In the genomic region with DNA sequence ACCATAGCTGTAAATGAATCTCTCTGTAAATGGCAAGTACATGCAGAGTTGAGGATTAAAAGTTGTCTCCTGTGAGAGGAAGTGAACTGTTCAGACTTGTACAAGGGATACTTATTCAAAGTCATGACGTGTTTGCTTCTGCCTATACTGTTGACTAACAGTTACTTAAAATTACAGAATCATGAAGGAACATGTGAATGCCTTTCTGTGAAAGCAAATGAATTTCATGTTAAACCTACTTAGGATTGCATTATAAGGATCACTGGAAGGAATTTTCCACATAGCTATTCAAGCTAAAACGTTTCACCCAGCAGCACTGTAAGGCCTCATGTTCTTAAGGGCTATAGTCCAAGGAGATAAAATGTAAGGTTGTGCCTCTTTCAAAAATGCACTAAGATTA, we compare ENCODE assay signal across 18 cellular contexts.
DNase-seq lines count a peak whose midpoint lies in the region; ATAC-seq and TF ChIP-seq lines count a peak whose summit lies in the region.
"Had no signal": no experiment of that assay in that cellular context is flagged by ENCODE, and none has a peak within 500 bp of the region (broad histone marks: within the 10 kb centered on the region; RNA-seq: fewer than 3 reads in every experiment).

No MANE protein-coding gene starts in this region.

- H3K4me3 ChIP-seq in breast epithelium: no peak overlapping the region
- no peak overlapping the region for H3K4me3 ChIP-seq in urinary bladder (ENCODE audit: low read depth, low read length)

- peaks cover 0 to 3% of the 10 kb centered on the region in 2 donors for H3K4me1 ChIP-seq in breast epithelium
- peaks cover 61% of the 10 kb centered on the region for H3K4me1 ChIP-seq in foreskin keratinocyte
- H3K4me1 ChIP-seq in urinary bladder (ENCODE audit: insufficient read depth): no peaks in the 10 kb centered on the region

- TF ChIP-seq POLR2A in breast epithelium (IDR thresholded peaks at IDR 0.05): no peak

- CTCF ChIA-PET in MCF 10A (lab: Yijun Ruan, JAX): interaction anchor here (0.6 to 1.8 kb wide), 4 partner anchors 12 to 363 kb away, joined by 4 to 8 read pairs (median 5); no protein-coding TSS in a partner anchor
- CTCF ChIA-PET in GM10248 (lab: Yijun Ruan, JAX): no interaction called here

- H3K36me3 Mint-ChIP-seq in MCF 10A (ENCODE audit: insufficient read depth, unreplicated experiment): peaks cover 69% of the 10 kb centered on the region
- H3K36me3 Mint-ChIP-seq in brain: peaks cover 33% of the 10 kb centered on the region
- H3K36me3 Mint-ChIP-seq: activated naive CD8-positive, alpha-beta T cell; CD8-positive, alpha-beta T cell; naive thymus-derived CD8-positive, alpha-beta T cell had no signal

- intact Hi-C loops in MCF 10A (cut with micrococcal nuclease): no loop called here
- intact Hi-C loops in breast epithelium (cut with DNase I; ENCODE audit: low total_unique reads): no loop called here

- no peak for TF ChIP-seq CTCF in MCF 10A (IDR thresholded peaks at IDR 0.05; ENCODE audit: unreplicated experiment)
- TF ChIP-seq CTCF in breast epithelium (IDR thresholded peaks at IDR 0.05): no peak
- no peak for TF ChIP-seq CTCF in brain (conservative IDR thresholded peaks at IDR 0.05)
- no peak for TF ChIP-seq CTCF in foreskin keratinocyte (conservative IDR thresholded peaks at IDR 0.05)
- TF ChIP-seq CTCF in GM10248 (IDR thresholded peaks at IDR 0.05; ENCODE audit: control extremely low read depth, extremely low read depth, low read depth, missing control alignments): no peak

- peak overlapping the region; percentile 87 for H3K27ac Mint-ChIP-seq in MCF 10A (ENCODE audit: low read depth, unreplicated experiment)
- H3K27ac Mint-ChIP-seq in brain: peak overlapping the region in 3 of 5 experiments; percentile 20 to 92 (median 84)
- H3K27ac Mint-ChIP-seq: activated naive CD8-positive, alpha-beta T cell; CD8-positive, alpha-beta T cell; naive thymus-derived CD8-positive, alpha-beta T cell had no signal

- ATAC-seq in foreskin keratinocyte: peak; percentile 77
- no peak for ATAC-seq in GM19328 (IDR thresholded peaks at IDR 0.05; ENCODE audit: unreplicated experiment)
- ATAC-seq: CD8-positive, alpha-beta T cell; naive thymus-derived CD8-positive, alpha-beta T cell had no signal

- H3K27ac ChIP-seq in breast epithelium (peak overlapping the region in 1 of 2 donors; percentile 22), foreskin keratinocyte (peak overlapping the region; percentile 91), urinary bladder (ENCODE audit: low read depth) (peak overlapping the region; percentile 23)

- H3K27me3 ChIP-seq in breast epithelium (no peaks in the 10 kb centered on the region), foreskin keratinocyte (no peaks in the 10 kb centered on the region)

- WGBS in urinary bladder: 20% methylated on average over 2 of the region's 2 CpGs

- BruUV-seq in MCF 10A (replicated peaks; lab: Mats Ljungman, UMichigan): no TSS peak

- H3K9me3 Mint-ChIP-seq in MCF 10A (ENCODE audit: unreplicated experiment) (peaks cover 22% of the 10 kb centered on the region), brain (no peaks in the 10 kb centered on the region)
- H3K9me3 Mint-ChIP-seq: CD8-positive, alpha-beta T cell; naive thymus-derived CD8-positive, alpha-beta T cell had no signal

- H3K36me3 ChIP-seq in breast epithelium: no peaks in the 10 kb centered on the region
- H3K36me3 ChIP-seq in urinary bladder (ENCODE audit: insufficient read depth): no peaks in the 10 kb centered on the region

- H3K4me3 Mint-ChIP-seq in MCF 10A (ENCODE audit: unreplicated experiment) (peak overlapping the region; percentile 12), brain (no peak overlapping the region)
- H3K4me3 Mint-ChIP-seq: activated naive CD8-positive, alpha-beta T cell; CD8-positive, alpha-beta T cell; naive thymus-derived CD8-positive, alpha-beta T cell had no signal

- POLR2A ChIA-PET in MCF 10A (lab: Yijun Ruan, JAX): interaction anchor here (0.6 to 5.5 kb wide), 29 partner anchors 9 to 403 kb away, joined by 3 to 131 read pairs (median 4); partner anchors contain the start of genes CEP126, CFAP300 and YAP1
- POLR2A ChIA-PET in GM10248 (lab: Yijun Ruan, JAX): no interaction called here

- DNase-seq in MCF 10A (ENCODE audit: unreplicated experiment) (peak; percentile 89), breast epithelium (ENCODE audit: low spot score in 2 of 2) (no peak), foreskin keratinocyte (peak; percentile 98 to 99), GM10248 (ENCODE audit: extremely low spot score) (no peak), NCI-H2171 treated with DMSO at 0.1 percent for 48 hours (lab: John Stamatoyannopoulos, UW) (no peak)
- DNase-seq: ACHN; activated CD4-positive, alpha-beta T cell treated with anti-CD3 and anti-CD28 coated beads for 4 hours; activated T-cell treated with anti-CD3 and anti-CD28 coated beads, Interleukin-2, amount 50 U/mL, for 1 hour; CD8-positive, alpha-beta T cell; cerebellar nuclear complex; naive thymus-derived CD8-positive, alpha-beta T cell; NCI-H1930; NCI-H774; SIG-M5 had no signal

- H3K9me3 ChIP-seq in breast epithelium: no peaks in the 10 kb centered on the region

- H3K27me3 Mint-ChIP-seq in MCF 10A (ENCODE audit: insufficient read depth, unreplicated experiment): no peaks in the 10 kb centered on the region
- no peaks in the 10 kb centered on the region for H3K27me3 Mint-ChIP-seq in brain

- H3K4me1 Mint-ChIP-seq in MCF 10A (ENCODE audit: insufficient read depth, unreplicated experiment) (peaks cover 55% of the 10 kb centered on the region), brain (peaks cover 33% of the 10 kb centered on the region)
- H3K4me1 Mint-ChIP-seq: naive thymus-derived CD8-positive, alpha-beta T cell had no signal

Comparison
In these comparisons a context has a peak if more than half of its experiments do, and no peak if none do; other contexts are left out.
1. DNase-seq: peak in MCF 10A (single experiment) and foreskin keratinocyte (2 of 2); none in breast epithelium (0 of 2), GM10248 (single experiment) and NCI-H2171 treated with DMSO at 0.1 percent for 48 hours (single experiment).